ENCODE assay signal across 20 cellular contexts in genomic region chr5:74096325-74096724, GRCh38.
DNase-seq lines count a peak whose midpoint lies in the region; ATAC-seq, FAIRE-seq and TF ChIP-seq lines count a peak whose summit lies in the region.
"Had no signal": no experiment of that assay in that cellular context is flagged by ENCODE, and none has a peak within 500 bp of the region (broad histone marks: within the 10 kb centered on the region; RNA-seq: fewer than 3 reads in every experiment).

No MANE protein-coding gene starts in this region.

- no peak for TF ChIP-seq POLR2A in HepG2 (IDR thresholded peaks at IDR 0.05; ENCODE audit: insufficient read depth in 1 of 2, low read depth in 2 of 2, low read length in 2 of 2)
- no peak for TF ChIP-seq POLR2A in right lobe of liver (IDR thresholded peaks at IDR 0.05)
- TF ChIP-seq POLR2A in K562 (conservative IDR thresholded peaks at IDR 0.05): no peak

- H3K79me2 ChIP-seq in HepG2 (ENCODE audit: insufficient read depth, low read length): no peaks in the 10 kb centered on the region
- no peaks in the 10 kb centered on the region for H3K79me2 ChIP-seq in PC-3 (ENCODE audit: low read length)
- no peaks in the 10 kb centered on the region for H3K79me2 ChIP-seq in K562 (ENCODE audit: control insufficient read depth, insufficient read depth, low read length)
- no peaks in the 10 kb centered on the region for H3K79me2 ChIP-seq in SK-N-SH (ENCODE audit: insufficient read depth)

- H4K20me1 ChIP-seq in HepG2 (ENCODE audit: insufficient read depth, low read length) (no peaks in the 10 kb centered on the region), PC-3 (ENCODE audit: low read length) (no peaks in the 10 kb centered on the region), K562 (replicated peaks; ENCODE audit: control insufficient read depth, insufficient read depth, low read length) (no peaks in the 10 kb centered on the region), SK-N-SH (ENCODE audit: insufficient read depth) (no peaks in the 10 kb centered on the region)
- H4K20me1 ChIP-seq: BLaER1 treated with 17β-estradiol and CSF1 and Interleukin-3, amounts not matched to agents 10 nM and 100 nM had no signal

- no peak for TF ChIP-seq EP300 in HepG2 (IDR thresholded peaks at IDR 0.05; ENCODE audit: low read depth in 2 of 2, low read length in 2 of 2)
- no peak for TF ChIP-seq EP300 in HepG2 (CRISPR knock-in tag; IDR thresholded peaks at IDR 0.05; ENCODE audit: borderline replicate concordance)
- no peak for TF ChIP-seq EP300 in K562 (IDR thresholded peaks at IDR 0.05; ENCODE audit: low read length)
- TF ChIP-seq EP300 in SK-N-SH (IDR thresholded peaks at IDR 0.05; ENCODE audit: borderline replicate concordance in 1 of 2, low read depth in 1 of 2, low read length in 1 of 2): no peak

- H3K9me2 ChIP-seq in PC-3 (replicated peaks; ENCODE audit: low read length): no peaks in the 10 kb centered on the region
- H3K9me2 ChIP-seq in SK-N-SH: no peaks in the 10 kb centered on the region

- in situ Hi-C loops in HepG2 (cut with HindIII; ENCODE audit: extremely low pct_ligation_motif_present, low pct_unique_long_range_greater_than_20kb) (no loop called here), K562 (cut with MboI) (no loop called here)

- no peak overlapping the region for H3K9ac ChIP-seq in HepG2 (ENCODE audit: insufficient read depth, low read depth, low read length)
- H3K9ac ChIP-seq in PC-3 (ENCODE audit: low read length): no peak overlapping the region
- H3K9ac ChIP-seq in K562 (ENCODE audit: insufficient read depth in 1 of 2, low read depth in 2 of 2, low read length in 2 of 2): no peak overlapping the region
- no peak overlapping the region for H3K9ac ChIP-seq in SK-N-SH
- H3K9ac ChIP-seq: BLaER1 treated with 17β-estradiol and CSF1 and Interleukin-3, amounts not matched to agents 10 nM and 100 nM had no signal

- no peak overlapping the region for H2AFZ ChIP-seq in HepG2 (ENCODE audit: low read length)
- no peak overlapping the region for H2AFZ ChIP-seq in PC-3 (ENCODE audit: low read length)
- H2AFZ ChIP-seq in K562 (ENCODE audit: low read depth, low read length): no peak overlapping the region
- H2AFZ ChIP-seq in SK-N-SH (ENCODE audit: low read depth): no peak overlapping the region

- no peaks in the 10 kb centered on the region for H3K9me1 ChIP-seq in K562 (ENCODE audit: control insufficient read depth, insufficient read depth, low read length)

- intact Hi-C loops in HepG2 (cut with micrococcal nuclease; ENCODE audit: unreplicated experiment): no loop called here
- intact Hi-C loops in right lobe of liver (cut with DNase I): no loop called here
- intact Hi-C loops in PC-3 (cut with micrococcal nuclease): loop anchor here (5.0 kb wide), 1 partner anchor 34 kb away; no protein-coding TSS in a partner anchor
- intact Hi-C loops in K562 (cut with micrococcal nuclease): no loop called here

- H3F3A ChIP-seq in PC-3 (ENCODE audit: low read length, unreplicated experiment) (no peaks in the 10 kb centered on the region), SK-N-SH (replicated peaks; ENCODE audit: insufficient read depth) (no peaks in the 10 kb centered on the region)

- H3K4me2 ChIP-seq in HepG2 (ENCODE audit: low read depth, low read length) (no peak overlapping the region), PC-3 (ENCODE audit: low read length) (peak overlapping the region; percentile 14; the same call in 1 of the 2 replicates), K562 (ENCODE audit: insufficient read depth, low read length) (no peak overlapping the region), SK-N-SH (no peak overlapping the region)
- H3K4me2 ChIP-seq: BLaER1 treated with 17β-estradiol and CSF1 and Interleukin-3, amounts not matched to agents 10 nM and 100 nM had no signal

- H3K27ac ChIP-seq in HepG2 (ENCODE audit: extremely low read length, insufficient read depth, low read length): no peak overlapping the region
- H3K27ac ChIP-seq in right lobe of liver: no peak overlapping the region
- peak overlapping the region; percentile 80 for H3K27ac ChIP-seq in PC-3 (ENCODE audit: low read length)
- no peak overlapping the region for H3K27ac ChIP-seq in K562 (ENCODE audit: extremely low read depth, low read depth, low read length)
- H3K27ac ChIP-seq in SK-N-SH (ENCODE audit: low read depth in 2 of 2, low read length in 1 of 2): no peak overlapping the region
- H3K27ac ChIP-seq: BLaER1 treated with 17β-estradiol and CSF1 and Interleukin-3, amounts not matched to agents 10 nM and 100 nM; C4-2B had no signal

- no peaks in the 10 kb centered on the region for H3K36me3 ChIP-seq in HepG2 (replicated peaks in 1 of 2; ENCODE audit: control insufficient read depth in 1 of 2, insufficient read depth in 2 of 2, low read length in 2 of 2)
- H3K36me3 ChIP-seq in right lobe of liver: no peaks in the 10 kb centered on the region
- H3K36me3 ChIP-seq in PC-3 (ENCODE audit: low read depth, low read length): no peaks in the 10 kb centered on the region
- H3K36me3 ChIP-seq in K562 (ENCODE audit: control insufficient read depth, insufficient read depth, low read length): no peaks in the 10 kb centered on the region
- H3K36me3 ChIP-seq in SK-N-SH (replicated peaks in 1 of 2; ENCODE audit: control insufficient read depth in 1 of 2, insufficient read depth in 2 of 2, low read length in 1 of 2): no peaks in the 10 kb centered on the region
- H3K36me3 ChIP-seq: BLaER1 treated with 17β-estradiol and CSF1 and Interleukin-3, amounts not matched to agents 10 nM and 100 nM had no signal

- no peak for DNase-seq in HepG2 (ENCODE audit: low spot score)
- no peak for DNase-seq in right lobe of liver
- DNase-seq in PC-3: no peak
- no peak for DNase-seq in K562 (ENCODE audit: extremely low read depth in 1 of 4, low spot score in 3 of 4)
- no peak for DNase-seq in SK-N-SH
- no peak for DNase-seq in SIG-M5 treated with dmso at 0.1 percent for 504 hours (lab: John Stamatoyannopoulos, UW; ENCODE audit: unreplicated experiment)
- DNase-seq: 8988T; ACHN; Caco-2; Calu3; CD4-positive, alpha-beta T cell; CD8-positive, alpha-beta T cell; DMS79 treated with DMSO at 0.1 percent for 48 hours; GF-D8 had no signal

- TF ChIP-seq CTCF in HepG2 (CRISPR knock-in tag; IDR thresholded peaks at IDR 0.05) (no peak), right lobe of liver (IDR thresholded peaks at IDR 0.05) (no peak), PC-3 (conservative IDR thresholded peaks at IDR 0.05; ENCODE audit: low read depth, low read length) (no peak), K562 (IDR thresholded peaks at IDR 0.05 in 2 of 3, conservative IDR thresholded peaks at IDR 0.05 in 1 of 3; ENCODE audit: insufficient read depth in 2 of 3, low read depth in 1 of 3, low read length in 3 of 3) (no peak), SK-N-SH (IDR thresholded peaks at IDR 0.05) (no peak)

- H3K4me1 ChIP-seq in HepG2 (ENCODE audit: insufficient read depth, low read length) (no peaks in the 10 kb centered on the region), right lobe of liver (no peaks in the 10 kb centered on the region), PC-3 (ENCODE audit: insufficient read depth, low read length) (peaks cover 30% of the 10 kb centered on the region), K562 (replicated peaks in 1 of 2; ENCODE audit: control insufficient read depth in 2 of 2, insufficient read depth in 2 of 2, low read length in 2 of 2) (no peaks in the 10 kb centered on the region), SK-N-SH (ENCODE audit: control insufficient read depth in 1 of 2, insufficient read depth in 2 of 2, low read depth in 1 of 2, low read length in 1 of 2) (peaks cover 5 to 10% of the 10 kb centered on the region in 2 experiments; a peak in 3 of 4 replicates)
- H3K4me1 ChIP-seq: Caco-2 had no signal

- H3K4me3 ChIP-seq in HepG2 (replicated peaks in 1 of 3; ENCODE audit: insufficient read depth in 1 of 3, low read depth in 2 of 3, low read length in 3 of 3) (no peak overlapping the region), right lobe of liver (no peak overlapping the region), PC-3 (ENCODE audit: low read length) (no peak overlapping the region), K562 (no peak overlapping the region), SK-N-SH (ENCODE audit: low read depth in 2 of 2, low read length in 1 of 2) (no peak overlapping the region)
- H3K4me3 ChIP-seq: BLaER1 treated with 17β-estradiol and CSF1 and Interleukin-3, amounts not matched to agents 10 nM and 100 nM had no signal

- TF ChIP-seq RAD21 in HepG2 (CRISPR knock-in tag; IDR thresholded peaks at IDR 0.05) (no peak), K562 (CRISPR knock-in tag; conservative IDR thresholded peaks at IDR 0.05 in 1 of 2, IDR thresholded peaks at IDR 0.05 in 1 of 2) (no peak), SK-N-SH (IDR thresholded peaks at IDR 0.05; ENCODE audit: low read length) (no peak)

- H3K9me3 ChIP-seq in HepG2 (ENCODE audit: low read length) (0 out of 2 replicates have a peak, but pooled peaks cover 7% of the 10 kb centered on the region), right lobe of liver (no peaks in the 10 kb centered on the region), PC-3 (ENCODE audit: low read length) (no peaks in the 10 kb centered on the region), K562 (replicated peaks; ENCODE audit: control insufficient read depth, insufficient read depth, low read depth, low read length) (no peaks in the 10 kb centered on the region), SK-N-SH (no peaks in the 10 kb centered on the region)

- BruUV-seq in HepG2 (replicated peaks; lab: Mats Ljungman, UMichigan) (no TSS peak), PC-3 (replicated peaks; lab: Mats Ljungman, UMichigan) (no TSS peak), K562 (replicated peaks; lab: Mats Ljungman, UMichigan) (no TSS peak)

- POLR2A ChIA-PET in HepG2 (lab: Yijun Ruan, JAX): no interaction called here
- POLR2A ChIA-PET in PC-3 (lab: Charles Lee; ENCODE audit: unreplicated experiment): interaction anchor here (0.9 to 1.2 kb wide), 2 partner anchors 19 to 544 kb away, joined by 5 to 9 read pairs; partner anchors contain the start of gene ENC1
- POLR2A ChIA-PET in K562 (lab: Yijun Ruan, JAX): no interaction called here
- POLR2A ChIA-PET in SK-N-SH (lab: Yijun Ruan, JAX): no interaction called here

- CTCF ChIA-PET in HepG2 (lab: Yijun Ruan, JAX; ENCODE audit: low intra/inter-chr PET ratio, low total read pairs): no interaction called here
- CTCF ChIA-PET in PC-3 (lab: Charles Lee): interaction anchor here (0.6 to 0.9 kb wide), 2 partner anchors 447 to 545 kb away, joined by 3 to 4 read pairs; no protein-coding TSS in a partner anchor
- CTCF ChIA-PET in K562 (lab: Yijun Ruan, JAX; ENCODE audit: low intra/inter-chr PET ratio): no interaction called here
- CTCF ChIA-PET in SK-N-SH (lab: Yijun Ruan, JAX): interaction anchor here (0.8 to 1.4 kb wide), 3 partner anchors 11 to 544 kb away, joined by 3 to 4 read pairs (median 3); partner anchors contain the start of gene ENC1

- ATAC-seq in HepG2 (no peak), right lobe of liver (no peak), PC-3 (peak; percentile 14; the same call in 1 of the 2 replicates), K562 (no peak)
- ATAC-seq: CD8-positive, alpha-beta T cell had no signal

- FAIRE-seq in HepG2 (lab: Jason Lieb, UNC): no peak
- no peak for FAIRE-seq in K562 (lab: Jason Lieb, UNC)
- FAIRE-seq: A204.1, G401.6, GM12891, GM19239 had no signal

- 0 out of 5 replicates have a peak, but pooled peaks cover 0 to 1% of the 10 kb centered on the region in 2 experiments for H3K27me3 ChIP-seq in HepG2 (ENCODE audit: control insufficient read depth in 1 of 2, insufficient read depth in 2 of 2, low read length in 2 of 2)
- no peaks in the 10 kb centered on the region for H3K27me3 ChIP-seq in right lobe of liver
- no peaks in the 10 kb centered on the region for H3K27me3 ChIP-seq in PC-3 (ENCODE audit: low read length)
- no peaks in the 10 kb centered on the region for H3K27me3 ChIP-seq in K562 (ENCODE audit: control insufficient read depth in 2 of 2, insufficient read depth in 2 of 2, low read length in 2 of 2)
- H3K27me3 ChIP-seq in SK-N-SH (ENCODE audit: insufficient read depth): no peaks in the 10 kb centered on the region
- H3K27me3 ChIP-seq: BLaER1 treated with 17β-estradiol and CSF1 and Interleukin-3, amounts not matched to agents 10 nM and 100 nM had no signal

Comparison
In these comparisons a context has a peak if more than half of its experiments do, and no peak if none do; other contexts are left out.
1. CTCF ChIA-PET loops: an anchor here in PC-3 (0.6 to 0.9 kb wide) and SK-N-SH (0.8 to 1.4 kb wide); none called in HepG2 and K562.
2. Of the 241 proteins assayed by ChIP-seq in both HepG2 and K562: peak only in HepG2: none; only in K562: ZFP36; in both: none; in neither: 240.